In genomic region chr14:97458302-97459137, GRCh38 we compare ENCODE assay signal across 8 cellular contexts.
A peak's percentile ranks its signal among the peaks of the same experiment; 100 is the strongest.
DNase-seq lines count a peak whose midpoint lies in the region; ATAC-seq and TF ChIP-seq lines count a peak whose summit lies in the region.

No MANE protein-coding gene starts in this region.

- WGBS in esophagus squamous epithelium, 2 donors = 32 to 66% methylated on average over 24 to 27 of the region's 38 CpGs

- DNase-seq in H7 (peak; percentile 83), esophagus squamous epithelium (lab: John Stamatoyannopoulos, UW) (no peak), retinal pigment epithelial cell (ENCODE audit: low read depth) (no peak), vagina (ENCODE audit: extremely low spot score in 2 of 2) (no peak), DMS53 treated with DMSO at 0.1 percent for 48 hours (lab: John Stamatoyannopoulos, UW; ENCODE audit: unreplicated experiment) (no peak), BE2C (no peak)
- peak; percentile 73 for DNase-seq in activated CD8-positive, alpha-beta memory T cell treated with anti-CD3 and anti-CD28 coated beads, Interleukin-2, amount 50 U/mL, for 1 hour (ENCODE audit: extremely low read depth)

- TF ChIP-seq POLR2A in esophagus squamous epithelium (IDR thresholded peaks at IDR 0.05) (peak in 1 of 4 donors; percentile 43), vagina (IDR thresholded peaks at IDR 0.05) (no peak)

- H3K27me3 ChIP-seq in H7 (ENCODE audit: control insufficient read depth, insufficient read depth, low read length) (no peaks in the 10 kb centered on the region; the same call in 1 of the 2 replicates), esophagus squamous epithelium (peaks cover 0 to 29% (median 0%) of the 10 kb centered on the region in 4 donors), vagina (no peaks in the 10 kb centered on the region), BE2C (no peaks in the 10 kb centered on the region)

- no peak for ATAC-seq in HG03571 (IDR thresholded peaks at IDR 0.05; ENCODE audit: unreplicated experiment)

- peak overlapping the region in 2 of 4 donors; percentile 21 to 58 for H3K27ac ChIP-seq in esophagus squamous epithelium
- H3K27ac ChIP-seq in vagina = no peak overlapping the region

- H3K36me3 ChIP-seq in H7 (replicated peaks; ENCODE audit: control insufficient read depth, insufficient read depth, low read length) (no peaks in the 10 kb centered on the region), esophagus squamous epithelium (no peaks in the 10 kb centered on the region), vagina (no peaks in the 10 kb centered on the region), BE2C (no peaks in the 10 kb centered on the region)

- peaks cover 0 to 9% (median 7%) of the 10 kb centered on the region in 3 donors for H3K9me3 ChIP-seq in esophagus squamous epithelium
- H3K9me3 ChIP-seq in vagina = peaks cover 10% of the 10 kb centered on the region
- no peaks in the 10 kb centered on the region for H3K9me3 ChIP-seq in BE2C

- H3K4me1 ChIP-seq in esophagus squamous epithelium = peaks cover 0 to 25% (median 3%) of the 10 kb centered on the region in 3 donors
- H3K4me1 ChIP-seq in vagina = peaks cover 11% of the 10 kb centered on the region
- no peaks in the 10 kb centered on the region for H3K4me1 ChIP-seq in BE2C

- TF ChIP-seq CTCF in esophagus squamous epithelium (IDR thresholded peaks at IDR 0.05) (no peak), retinal pigment epithelial cell (conservative IDR thresholded peaks at IDR 0.05; ENCODE audit: low read depth, low read length) (no peak), vagina (IDR thresholded peaks at IDR 0.05) (no peak), BE2C (IDR thresholded peaks at IDR 0.05; ENCODE audit: low read depth, low read length) (no peak)

- H3K4me3 ChIP-seq in H7 (ENCODE audit: insufficient read depth, low read depth, low read length) (peak overlapping the region; percentile 36), esophagus squamous epithelium (peak overlapping the region; percentile 7 to 57 (median 32)), retinal pigment epithelial cell (ENCODE audit: low read length) (peak overlapping the region; percentile 20), vagina (peak overlapping the region; percentile 25 to 30), BE2C (ENCODE audit: low read depth, low read length) (no peak overlapping the region)

- intact Hi-C loops in esophagus squamous epithelium (cut with DNase I) = no loop called here
- intact Hi-C loops in vagina (cut with DNase I) = no loop called here

Comparison
In these comparisons a context has a peak if more than half of its experiments do, and no peak if none do; other contexts are left out.
1. DNase-seq: peak in H7 (single experiment) and activated CD8-positive, alpha-beta memory T cell treated with anti-CD3 and anti-CD28 coated beads, Interleukin-2, amount 50 U/mL, for 1 hour (single experiment); none in esophagus squamous epithelium (single experiment), retinal pigment epithelial cell (single experiment), vagina (0 of 2), DMS53 treated with DMSO at 0.1 percent for 48 hours (single experiment) and BE2C (single experiment).